1 cellular context compared by ENCODE assay signal in genomic region chr11:74018331-74019005, GRCh38.
TF ChIP-seq lines count a peak whose summit lies in the region.

No MANE protein-coding gene starts in this region.

TF ChIP-seq in HepG2, 621 proteins besides CTCF, POLR2A, EP300 and RAD21 (continued from another document and continues in another):
- TF ChIP-seq IKZF4 (CRISPR knock-in tag; IDR thresholded peaks at IDR 0.05; ENCODE audit: borderline replicate concordance, low read depth, not compliant biosample characterization) (no peak), PAX8 (CRISPR knock-in tag; IDR thresholded peaks at IDR 0.05; ENCODE audit: borderline replicate concordance) (no peak), FOXA1 (IDR thresholded peaks at IDR 0.05) (0 out of 2 replicates have a peak, but pooled peaks have one; percentile 11), FOXA1 (CRISPR knock-in tag; IDR thresholded peaks at IDR 0.05) (peak; percentile 88), NFE2 (CRISPR knock-in tag; IDR thresholded peaks at IDR 0.05) (no peak), REPIN1 (CRISPR knock-in tag; IDR thresholded peaks at IDR 0.05; ENCODE audit: borderline replicate concordance, low read depth) (peak; percentile 41; the same call in 1 of the 2 replicates), ZC3H4 (CRISPR knock-in tag; IDR thresholded peaks at IDR 0.05; ENCODE audit: borderline replicate concordance) (no peak), EED (CRISPR knock-in tag; IDR thresholded peaks at IDR 0.05) (peak; percentile 56; the same call in 1 of the 2 replicates), ZNF414 (CRISPR knock-in tag; IDR thresholded peaks at IDR 0.05) (no peak), MBD4 (IDR thresholded peaks at IDR 0.05; ENCODE audit: borderline replicate concordance, low read length) (no peak), ZNF574 (CRISPR knock-in tag; IDR thresholded peaks at IDR 0.05) (no peak; the same call in 1 of the 2 replicates), FOXO1 (CRISPR knock-in tag; IDR thresholded peaks at IDR 0.05) (peak; percentile 84), LCORL (IDR thresholded peaks at IDR 0.05) (no peak), LCORL (CRISPR knock-in tag; IDR thresholded peaks at IDR 0.05) (peak; percentile 94), ZFP37 (CRISPR knock-in tag; IDR thresholded peaks at IDR 0.05; ENCODE audit: borderline replicate concordance) (no peak; the same call in 1 of the 2 replicates), ZFY (CRISPR knock-in tag; IDR thresholded peaks at IDR 0.05) (peak; percentile 76), SETDB1 (CRISPR knock-in tag; IDR thresholded peaks at IDR 0.05; ENCODE audit: borderline replicate concordance) (no peak), TMF1 (CRISPR knock-in tag; IDR thresholded peaks at IDR 0.05; ENCODE audit: low read depth) (no peak), E2F2 (CRISPR knock-in tag; IDR thresholded peaks at IDR 0.05; ENCODE audit: borderline replicate concordance) (no peak), ZSCAN9 (CRISPR knock-in tag; IDR thresholded peaks at IDR 0.05; ENCODE audit: borderline replicate concordance) (no peak), MAX (IDR thresholded peaks at IDR 0.05) (peak; percentile 53; the same call in 1 of the 2 replicates), NCOR1 (IDR thresholded peaks at IDR 0.05; ENCODE audit: borderline replicate concordance, low read length) (no peak; the same call in 1 of the 2 replicates), ZNF232 (CRISPR knock-in tag; IDR thresholded peaks at IDR 0.05; ENCODE audit: borderline replicate concordance) (no peak; the same call in 1 of the 2 replicates), PTBP1 (IDR thresholded peaks at IDR 0.05; ENCODE audit: low read depth, low read length, poor library complexity, severe bottlenecking) (no peak), ADNP (CRISPR knock-in tag; IDR thresholded peaks at IDR 0.05) (no peak), MXD4 (CRISPR knock-in tag; IDR thresholded peaks at IDR 0.05) (no peak), ZNF354B (CRISPR knock-in tag; IDR thresholded peaks at IDR 0.05) (no peak), ZNF510 (CRISPR knock-in tag; IDR thresholded peaks at IDR 0.05; ENCODE audit: low read depth) (no peak), NFE2L2 (IDR thresholded peaks at IDR 0.05; ENCODE audit: low read length) (no peak), RXRB (CRISPR knock-in tag; IDR thresholded peaks at IDR 0.05; ENCODE audit: borderline replicate concordance) (peak; percentile 96), ZNF530 (CRISPR knock-in tag; IDR thresholded peaks at IDR 0.05; ENCODE audit: low read depth) (no peak), PCBP1 (IDR thresholded peaks at IDR 0.05; ENCODE audit: borderline replicate concordance, low read depth, low read length) (no peak), GTF3A (CRISPR knock-in tag; conservative IDR thresholded peaks at IDR 0.05) (no peak), MAFF (IDR thresholded peaks at IDR 0.05; ENCODE audit: low read depth, low read length) (no peak), ZMAT3 (CRISPR knock-in tag; conservative IDR thresholded peaks at IDR 0.05) (no peak), NR0B2 (CRISPR knock-in tag; IDR thresholded peaks at IDR 0.05) (no peak), U2AF2 (IDR thresholded peaks at IDR 0.05; ENCODE audit: low read depth, low read length) (no peak), RELA (CRISPR knock-in tag; IDR thresholded peaks at IDR 0.05) (no peak), ZNF562 (CRISPR knock-in tag; IDR thresholded peaks at IDR 0.05; ENCODE audit: borderline replicate concordance) (no peak), NFKBIZ (CRISPR knock-in tag; IDR thresholded peaks at IDR 0.05) (no peak), GABPB1 (CRISPR knock-in tag; IDR thresholded peaks at IDR 0.05) (no peak), MXD3 (CRISPR knock-in tag; IDR thresholded peaks at IDR 0.05) (no peak), TEAD2 (CRISPR knock-in tag; IDR thresholded peaks at IDR 0.05) (no peak), TCF7L2 (IDR thresholded peaks at IDR 0.05; ENCODE audit: low read depth, low read length) (no peak), ZNF317 (CRISPR knock-in tag; IDR thresholded peaks at IDR 0.05) (peak; percentile 33; the same call in 1 of the 2 replicates), PHB2 (IDR thresholded peaks at IDR 0.05; ENCODE audit: partially characterized antibody) (no peak), ZNF660 (CRISPR knock-in tag; IDR thresholded peaks at IDR 0.05; ENCODE audit: borderline replicate concordance, low read depth) (no peak), MEIS2 (CRISPR knock-in tag; IDR thresholded peaks at IDR 0.05) (peak; percentile 69; the same call in 1 of the 2 replicates), PITX1 (CRISPR knock-in tag; IDR thresholded peaks at IDR 0.05) (peak; percentile 57; the same call in 1 of the 2 replicates), FOXK2 (IDR thresholded peaks at IDR 0.05) (peak; percentile 92), ZNF564 (CRISPR knock-in tag; IDR thresholded peaks at IDR 0.05) (no peak), MXI1 (IDR thresholded peaks at IDR 0.05; ENCODE audit: borderline replicate concordance, low read depth, low read length) (0 out of 3 replicates have a peak, but pooled peaks have one; percentile 11), MIER2 (CRISPR knock-in tag; IDR thresholded peaks at IDR 0.05) (no peak), ARNTL (CRISPR knock-in tag; IDR thresholded peaks at IDR 0.05) (no peak), REL (CRISPR knock-in tag; conservative IDR thresholded peaks at IDR 0.05) (no peak), CEBPZ (IDR thresholded peaks at IDR 0.05; ENCODE audit: low read length) (no peak)
- TF ChIP-seq, protein P1, sequence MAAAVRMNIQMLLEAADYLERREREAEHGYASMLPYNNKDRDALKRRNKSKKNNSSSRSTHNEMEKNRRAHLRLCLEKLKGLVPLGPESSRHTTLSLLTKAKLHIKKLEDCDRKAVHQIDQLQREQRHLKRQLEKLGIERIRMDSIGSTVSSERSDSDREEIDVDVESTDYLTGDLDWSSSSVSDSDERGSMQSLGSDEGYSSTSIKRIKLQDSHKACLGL (CRISPR knock-in tag; IDR thresholded peaks at IDR 0.05) = no peak
- TF ChIP-seq, protein P2, sequence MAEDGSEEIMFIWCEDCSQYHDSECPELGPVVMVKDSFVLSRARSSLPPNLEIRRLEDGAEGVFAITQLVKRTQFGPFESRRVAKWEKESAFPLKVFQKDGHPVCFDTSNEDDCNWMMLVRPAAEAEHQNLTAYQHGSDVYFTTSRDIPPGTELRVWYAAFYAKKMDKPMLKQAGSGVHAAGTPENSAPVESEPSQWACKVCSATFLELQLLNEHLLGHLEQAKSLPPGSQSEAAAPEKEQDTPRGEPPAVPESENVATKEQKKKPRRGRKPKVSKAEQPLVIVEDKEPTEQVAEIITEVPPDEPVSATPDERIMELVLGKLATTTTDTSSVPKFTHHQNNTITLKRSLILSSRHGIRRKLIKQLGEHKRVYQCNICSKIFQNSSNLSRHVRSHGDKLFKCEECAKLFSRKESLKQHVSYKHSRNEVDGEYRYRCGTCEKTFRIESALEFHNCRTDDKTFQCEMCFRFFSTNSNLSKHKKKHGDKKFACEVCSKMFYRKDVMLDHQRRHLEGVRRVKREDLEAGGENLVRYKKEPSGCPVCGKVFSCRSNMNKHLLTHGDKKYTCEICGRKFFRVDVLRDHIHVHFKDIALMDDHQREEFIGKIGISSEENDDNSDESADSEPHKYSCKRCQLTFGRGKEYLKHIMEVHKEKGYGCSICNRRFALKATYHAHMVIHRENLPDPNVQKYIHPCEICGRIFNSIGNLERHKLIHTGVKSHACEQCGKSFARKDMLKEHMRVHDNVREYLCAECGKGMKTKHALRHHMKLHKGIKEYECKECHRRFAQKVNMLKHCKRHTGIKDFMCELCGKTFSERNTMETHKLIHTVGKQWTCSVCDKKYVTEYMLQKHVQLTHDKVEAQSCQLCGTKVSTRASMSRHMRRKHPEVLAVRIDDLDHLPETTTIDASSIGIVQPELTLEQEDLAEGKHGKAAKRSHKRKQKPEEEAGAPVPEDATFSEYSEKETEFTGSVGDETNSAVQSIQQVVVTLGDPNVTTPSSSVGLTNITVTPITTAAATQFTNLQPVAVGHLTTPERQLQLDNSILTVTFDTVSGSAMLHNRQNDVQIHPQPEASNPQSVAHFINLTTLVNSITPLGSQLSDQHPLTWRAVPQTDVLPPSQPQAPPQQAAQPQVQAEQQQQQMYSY (CRISPR knock-in tag; IDR thresholded peaks at IDR 0.05) = 0 out of 2 replicates have a peak, but pooled peaks have one; percentile 53
- TF ChIP-seq, protein P3, sequence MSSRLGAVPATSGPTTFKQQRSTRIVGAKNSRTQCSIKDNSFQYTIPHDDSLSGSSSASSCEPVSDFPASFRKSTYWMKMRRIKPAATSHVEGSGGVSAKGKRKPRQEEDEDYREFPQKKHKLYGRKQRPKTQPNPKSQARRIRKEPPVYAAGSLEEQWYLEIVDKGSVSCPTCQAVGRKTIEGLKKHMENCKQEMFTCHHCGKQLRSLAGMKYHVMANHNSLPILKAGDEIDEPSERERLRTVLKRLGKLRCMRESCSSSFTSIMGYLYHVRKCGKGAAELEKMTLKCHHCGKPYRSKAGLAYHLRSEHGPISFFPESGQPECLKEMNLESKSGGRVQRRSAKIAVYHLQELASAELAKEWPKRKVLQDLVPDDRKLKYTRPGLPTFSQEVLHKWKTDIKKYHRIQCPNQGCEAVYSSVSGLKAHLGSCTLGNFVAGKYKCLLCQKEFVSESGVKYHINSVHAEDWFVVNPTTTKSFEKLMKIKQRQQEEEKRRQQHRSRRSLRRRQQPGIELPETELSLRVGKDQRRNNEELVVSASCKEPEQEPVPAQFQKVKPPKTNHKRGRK (CRISPR knock-in tag; IDR thresholded peaks at IDR 0.05) = no peak
